In the genomic region with DNA sequence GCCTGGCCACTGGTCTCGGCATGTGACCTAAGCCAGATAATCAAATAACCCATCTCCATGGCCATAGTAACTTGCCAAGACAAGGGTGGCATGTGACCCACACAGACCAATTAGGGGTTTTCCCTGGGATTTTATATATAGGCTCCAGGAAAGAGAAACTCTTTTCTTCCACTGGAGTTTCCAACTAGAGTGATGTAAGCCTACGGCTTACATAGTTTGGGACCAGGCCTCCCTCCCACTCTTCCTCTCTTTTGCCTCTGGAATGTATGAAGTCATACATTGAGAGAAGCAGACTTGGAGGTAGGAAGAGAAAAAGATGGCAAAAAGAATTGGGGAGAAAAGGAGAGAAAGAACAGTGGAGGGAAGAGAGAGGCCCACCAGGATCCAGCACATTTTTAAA, we compare ENCODE assay signal across 21 cellular contexts.
"Had no signal": no experiment of that assay in that cellular context is flagged by ENCODE, and none has a peak within 500 bp of the region (broad histone marks: within the 10 kb centered on the region; RNA-seq: fewer than 3 reads in every experiment).

No MANE protein-coding gene starts in this region.

- H3K4me1 ChIP-seq: gastroesophageal sphincter, heart right ventricle, spleen, testis, upper lobe of left lung had no signal

- H3K9me3 ChIP-seq: gastroesophageal sphincter, heart right ventricle, testis, upper lobe of left lung had no signal

- ATAC-seq: activated naive CD8-positive, alpha-beta T cell treated with anti-CD3 and anti-CD28 coated beads, Interleukin-2, amount 50 U/mL, for 24 hours; activated T-cell treated with anti-CD3 and anti-CD28 coated beads, Interleukin-2, amount 50 U/mL, for 4 hours; gastroesophageal sphincter; heart right ventricle; natural killer cell; T-helper 17 cell had no signal

- H3K4me3 ChIP-seq: cardiac muscle cell, gastroesophageal sphincter, heart right ventricle, spleen, testis, upper lobe of left lung had no signal

- FAIRE-seq: colon had no signal

- H3K27me3 ChIP-seq: gastroesophageal sphincter, heart right ventricle, testis, upper lobe of left lung had no signal

- H3K36me3 ChIP-seq: cardiac muscle cell, gastroesophageal sphincter, heart right ventricle, spleen, upper lobe of left lung had no signal

- H3K27ac ChIP-seq: cardiac muscle cell, gastroesophageal sphincter, heart right ventricle, spleen, testis, upper lobe of left lung, VCaP had no signal

- DNase-seq: activated CD4-positive, alpha-beta T cell treated with anti-CD3 and anti-CD28 coated beads, Interleukin-2, amount 50 U/mL, for 1 hour; activated CD4-positive, CD25-positive, alpha-beta regulatory T cell treated with anti-CD3 and anti-CD28 coated beads, Interleukin-2, amount 50 U/mL, for 72 hours; activated CD8-positive, alpha-beta memory T cell treated with anti-CD3 and anti-CD28 coated beads, Interleukin-2, amount 50 U/mL, for 4 hours; activated naive CD4-positive, alpha-beta T cell treated with anti-CD3 and anti-CD28 coated beads, Interleukin-2, amount 10 ng/mL, durations not matched to agents 7 days and 5 days; activated naive CD8-positive, alpha-beta T cell treated with anti-CD3 and anti-CD28 coated beads, Interleukin-2, amount 50 U/mL, for 24 hours; activated T-cell treated with anti-CD3 and anti-CD28 coated beads, Interleukin-2, amount 50 U/mL, for 4 hours; aorta; heart right ventricle; kidney glomerular epithelial cell; natural killer cell; nucleus accumbens; posterior cingulate gyrus; spleen; stimulated activated CD4-positive, alpha-beta T cell treated with anti-CD3 and anti-CD28 coated beads, Interleukin-4, amount 100 ng/mL, for 4 hours; T-helper 17 cell; testis; upper lobe of left lung had no signal
